In the genomic region with DNA sequence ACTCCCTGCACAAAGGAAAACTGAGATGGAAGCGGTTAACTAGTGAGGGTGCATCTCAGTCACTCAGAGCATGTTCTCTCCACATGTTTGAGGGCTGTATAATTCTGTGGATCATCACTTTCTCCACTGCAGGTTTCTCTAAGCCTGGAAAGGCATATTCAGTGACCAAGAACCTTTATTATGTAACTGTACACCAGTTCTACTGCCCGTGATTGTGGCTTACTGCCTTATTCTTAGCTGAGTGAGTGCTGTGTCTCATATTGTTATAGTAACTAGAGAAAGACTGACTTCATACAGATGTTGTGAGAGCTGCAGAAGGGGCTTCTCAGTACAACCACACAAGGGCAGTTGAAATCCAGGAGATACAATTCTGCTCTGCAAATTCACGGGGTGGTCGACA, we compare ENCODE assay signal across 24 cellular contexts.
"Had no signal": no experiment of that assay in that cellular context is flagged by ENCODE, and none has a peak within 500 bp of the region (broad histone marks: within the 10 kb centered on the region; RNA-seq: fewer than 3 reads in every experiment).

No MANE protein-coding gene starts in this region.

- H3K27me3 ChIP-seq: colonic mucosa, esophagus muscularis mucosa, gastrocnemius medialis, heart left ventricle, hepatocyte, left lung had no signal

- H3K27ac ChIP-seq: colonic mucosa, esophagus muscularis mucosa, gastrocnemius medialis, heart left ventricle, hepatocyte, left lung, lower lobe of right lung had no signal

- H3K27ac Mint-ChIP-seq: dendritic cell treated with granulocyte-macrophage colony-stimulating factor and Interleukin-4, amounts not matched to agents 40 ng/mL and 50 ng/mL, for 4 days; effector memory CD8-positive, alpha-beta T cell; endodermal cell; immature natural killer cell; mesothelial cell of epicardium had no signal

- H3K9me3 Mint-ChIP-seq: dendritic cell treated with granulocyte-macrophage colony-stimulating factor and Interleukin-4, amounts not matched to agents 40 ng/mL and 50 ng/mL, for 4 days; effector memory CD8-positive, alpha-beta T cell; endodermal cell; immature natural killer cell; mesothelial cell of epicardium had no signal

- H3K79me2 ChIP-seq: hepatocyte had no signal

- H3K4me1 Mint-ChIP-seq: endodermal cell, immature natural killer cell had no signal

- H3K9me3 ChIP-seq: colonic mucosa, esophagus muscularis mucosa, gastrocnemius medialis, heart left ventricle, left lung, lower lobe of right lung, mucosa of descending colon had no signal

- H3K4me1 ChIP-seq: colonic mucosa, gastrocnemius medialis, heart left ventricle, left lung, lower lobe of right lung had no signal

- DNase-seq: cerebellar nuclear complex; colonic mucosa; cortex of kidney; effector CD8-positive, alpha-beta T cell; effector memory CD8-positive, alpha-beta T cell; endodermal cell; foreskin melanocyte; gastrocnemius medialis; heart left ventricle; hypothalamus; immature natural killer cell; islet precursor cell; kidney; kidney glomerular epithelial cell; left colon; left lung; left ventricle myocardium superior; lower lobe of right lung; mesenchymal stem cell; mucosa of descending colon had no signal

- H3K4me2 ChIP-seq: hepatocyte had no signal

- H3K36me3 ChIP-seq: colonic mucosa, gastrocnemius medialis, heart left ventricle, left lung, lower lobe of right lung had no signal

- H2AFZ ChIP-seq: hepatocyte had no signal

- H3K36me3 Mint-ChIP-seq: mesothelial cell of epicardium had no signal

- H3K4me3 Mint-ChIP-seq: dendritic cell treated with granulocyte-macrophage colony-stimulating factor and Interleukin-4, amounts not matched to agents 40 ng/mL and 50 ng/mL, for 4 days; effector memory CD8-positive, alpha-beta T cell; endodermal cell; immature natural killer cell; mesothelial cell of epicardium had no signal

- ATAC-seq: effector memory CD8-positive, alpha-beta T cell; gastrocnemius medialis; heart left ventricle; left colon; left lung; left ventricle myocardium superior; lower lobe of right lung; mucosa of descending colon had no signal

- H3K27me3 Mint-ChIP-seq: dendritic cell treated with granulocyte-macrophage colony-stimulating factor and Interleukin-4, amounts not matched to agents 40 ng/mL and 50 ng/mL, for 4 days; effector memory CD8-positive, alpha-beta T cell had no signal

- H3K4me3 ChIP-seq: colonic mucosa, esophagus muscularis mucosa, gastrocnemius medialis, heart left ventricle, hepatocyte, left lung, lower lobe of right lung, mucosa of descending colon had no signal
